Comparison of ENCODE assay signal across 9 cellular contexts in genomic region chr1:174875306-174875705, GRCh38.
DNase-seq lines count a peak whose midpoint lies in the region; ATAC-seq and TF ChIP-seq lines count a peak whose summit lies in the region.
"Had no signal": no experiment of that assay in that cellular context is flagged by ENCODE, and none has a peak within 500 bp of the region (broad histone marks: within the 10 kb centered on the region; RNA-seq: fewer than 3 reads in every experiment).

No MANE protein-coding gene starts in this region.

- H3K9ac ChIP-seq in endocrine pancreas (ENCODE audit: control insufficient read depth, insufficient read depth, low read length): no peak overlapping the region

- intact Hi-C loops in OCI-LY7 (cut with micrococcal nuclease; ENCODE audit: unreplicated experiment): loop anchor here (2.0 to 5.0 kb wide), 6 partner anchors 61 to 598 kb away; no protein-coding TSS in a partner anchor
- intact Hi-C loops in ovary (cut with DNase I): no loop called here
- intact Hi-C loops in dorsolateral prefrontal cortex (cut with DNase I): loop anchor here (5.0 to 10.0 kb wide), 3 partner anchors 73 to 99 kb away; no protein-coding TSS in a partner anchor

- H3K4me3 ChIP-seq in OCI-LY7 (ENCODE audit: low read depth, low read length, poor library complexity, severe bottlenecking): peak overlapping the region; percentile 72
- H3K4me3 ChIP-seq in endocrine pancreas (ENCODE audit: control insufficient read depth, insufficient read depth, low read length): peak overlapping the region; percentile 93
- H3K4me3 ChIP-seq in ovary: no peak overlapping the region
- peak overlapping the region in 23 of 59 donors; percentile 0 to 41 (median 12) for H3K4me3 ChIP-seq in dorsolateral prefrontal cortex

- no peak for TF ChIP-seq POLR2A in ovary (IDR thresholded peaks at IDR 0.05)

- no peaks in the 10 kb centered on the region for H4K20me1 ChIP-seq in OCI-LY7 (ENCODE audit: insufficient read depth, low read length)

- no peak for ATAC-seq in HG03432 (IDR thresholded peaks at IDR 0.05; ENCODE audit: unreplicated experiment)

- CTCF ChIA-PET in OCI-LY7 (lab: Charles Lee; ENCODE audit: unreplicated experiment): interaction anchor here (0.6 to 1.0 kb wide), 2 partner anchors 76 to 101 kb away, joined by 3 to 5 read pairs; no protein-coding TSS in a partner anchor

- H3K36me3 ChIP-seq in OCI-LY7 (ENCODE audit: insufficient read depth, low read length) (peaks cover 24% of the 10 kb centered on the region), endocrine pancreas (ENCODE audit: control insufficient read depth, insufficient read depth, low read length) (no peaks in the 10 kb centered on the region), ovary (no peaks in the 10 kb centered on the region)

- 70 to 79% (median 77%) methylated on average over 4 of the region's 4 CpGs for WGBS in ovary, 3 donors

- POLR2A ChIA-PET in OCI-LY7 (lab: Charles Lee): interaction anchor here (0.6 to 4.1 kb wide), 16 partner anchors 18 to 125 kb away, joined by 3 to 23 read pairs (median 4); partner anchors contain the start of gene CACYBP

- H2AFZ ChIP-seq in OCI-LY7 (ENCODE audit: low read length): no peak overlapping the region; the same call in 1 of the 2 replicates

- no peaks in the 10 kb centered on the region for H3K9me2 ChIP-seq in OCI-LY7 (ENCODE audit: insufficient read depth, low read length)

- H3K4me1 ChIP-seq in OCI-LY7 (ENCODE audit: insufficient read depth, low read length, poor library complexity, severe bottlenecking) (peaks cover 66% of the 10 kb centered on the region), endocrine pancreas (ENCODE audit: control insufficient read depth, insufficient read depth, low read length) (peaks cover 23% of the 10 kb centered on the region), ovary (ENCODE audit: insufficient read depth) (peaks cover 3% of the 10 kb centered on the region)

- H3K4me2 ChIP-seq in OCI-LY7 (ENCODE audit: low read length): peak overlapping the region; percentile 97

- H3K9me3 ChIP-seq in OCI-LY7 (ENCODE audit: low read length): no peaks in the 10 kb centered on the region
- H3K9me3 ChIP-seq in endocrine pancreas (ENCODE audit: control insufficient read depth, low read length): no peaks in the 10 kb centered on the region
- no peaks in the 10 kb centered on the region for H3K9me3 ChIP-seq in ovary

- H3K27me3 ChIP-seq in endocrine pancreas (ENCODE audit: control insufficient read depth, insufficient read depth, low read length) (no peaks in the 10 kb centered on the region), ovary (no peaks in the 10 kb centered on the region), dorsolateral prefrontal cortex (no peaks in the 10 kb centered on the region)

- TF ChIP-seq CTCF in OCI-LY7 (conservative IDR thresholded peaks at IDR 0.05; ENCODE audit: low read length) (no peak), ovary (IDR thresholded peaks at IDR 0.05) (no peak), dorsolateral prefrontal cortex (IDR thresholded peaks at IDR 0.05 in 54 of 56, conservative IDR thresholded peaks at IDR 0.05 in 2 of 56; ENCODE audit: low read depth in 1 of 56, partially characterized antibody in 56 of 56) (no peak)

- TF ChIP-seq EP300 in ovary (IDR thresholded peaks at IDR 0.05): no peak

- H3K27ac ChIP-seq in OCI-LY7 (ENCODE audit: low read depth, low read length, poor library complexity, severe bottlenecking): peak overlapping the region; percentile 89
- no peak overlapping the region for H3K27ac ChIP-seq in ovary
- peak overlapping the region in 8 of 59 donors; percentile 2 to 66 (median 18) for H3K27ac ChIP-seq in dorsolateral prefrontal cortex

- BruUV-seq in OCI-LY7 (replicated peaks; lab: Mats Ljungman, UMichigan): no TSS peak

- H3K79me2 ChIP-seq in OCI-LY7 (ENCODE audit: insufficient read depth, low read depth, low read length): peaks cover 74% of the 10 kb centered on the region

- peak; percentile 1 for DNase-seq in activated CD8-positive, alpha-beta memory T cell treated with anti-CD3 and anti-CD28 coated beads, Interleukin-2, amount 50 U/mL, for 1 hour (ENCODE audit: extremely low read depth)
- DNase-seq in activated CD8-positive, alpha-beta memory T cell treated with anti-CD3 and anti-CD28 coated beads, Interleukin-2, amount 50 U/mL, for 48 hours: no peak
- peak; percentile 81 for DNase-seq in OCI-LY7 (ENCODE audit: low spot score)
- DNase-seq in stimulated activated CD4-positive, alpha-beta T cell treated with anti-CD3 and anti-CD28 coated beads, TNF-alpha, amount 100 ng/mL, for 4 hours (ENCODE audit: low read depth in 3 of 3): peak in 2 of 3 experiments; percentile 1 to 3
- no peak for DNase-seq in ovary
- no peak for DNase-seq in dorsolateral prefrontal cortex
- DNase-seq: IMR-90 had no signal

Comparison
In these comparisons a context has a peak if more than half of its experiments do, and no peak if none do; other contexts are left out.
1. DNase-seq: peak in activated CD8-positive, alpha-beta memory T cell treated with anti-CD3 and anti-CD28 coated beads, Interleukin-2, amount 50 U/mL, for 1 hour (single experiment), OCI-LY7 (single experiment) and stimulated activated CD4-positive, alpha-beta T cell treated with anti-CD3 and anti-CD28 coated beads, TNF-alpha, amount 100 ng/mL, for 4 hours (2 of 3); none in activated CD8-positive, alpha-beta memory T cell treated with anti-CD3 and anti-CD28 coated beads, Interleukin-2, amount 50 U/mL, for 48 hours (single experiment), ovary (0 of 5) and dorsolateral prefrontal cortex (0 of 10).
2. intact Hi-C loops: an anchor here in OCI-LY7 (2.0 to 5.0 kb wide) and dorsolateral prefrontal cortex (5.0 to 10.0 kb wide); none called in ovary.